9 cellular contexts compared by ENCODE assay signal in the genomic region with DNA sequence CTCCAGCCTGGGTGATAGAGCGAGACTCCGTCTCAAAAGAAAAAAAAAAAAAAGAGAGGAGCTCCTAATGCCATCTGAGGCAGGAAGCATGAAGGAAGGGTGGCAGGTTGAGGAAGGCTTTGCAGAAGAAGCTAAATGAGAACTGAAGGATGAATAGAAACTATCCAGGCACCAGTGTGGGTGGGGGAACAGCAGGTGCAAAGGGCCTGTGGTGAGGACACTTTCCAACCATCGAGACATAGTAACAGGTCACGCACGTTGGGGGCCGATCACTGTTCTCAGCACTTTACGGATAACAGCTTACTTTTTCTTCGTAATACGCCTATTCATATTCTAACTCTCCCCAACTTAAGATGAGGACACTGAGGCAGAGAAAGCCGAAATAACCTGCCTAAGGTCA. TPM values are rescaled to one million over a fixed set of nuclear protein-coding genes. Genes with fewer than 3 reads are reported as not detected.
"Had no signal": no experiment of that assay in that cellular context is flagged by ENCODE, and none has a peak within 500 bp of the region (broad histone marks: within the 10 kb centered on the region; RNA-seq: fewer than 3 reads in every experiment).

No MANE protein-coding gene starts in this region.

- H3K4me3 ChIP-seq: GM23248, HAP-1 had no signal

- H3K27ac ChIP-seq: GM23248, HL-60 had no signal

- H3K36me3 ChIP-seq: HAP-1 had no signal

- DNase-seq: GM23248, GOT3, H7, KG1 had no signal

- FAIRE-seq: HepG2 had no signal

- H3K27me3 Mint-ChIP-seq: IgD-negative memory B cell had no signal

- ATAC-seq: HCT116, HepG2 had no signal

- H3K9me3 Mint-ChIP-seq: IgD-negative memory B cell had no signal

- H3K4me1 ChIP-seq: HAP-1 had no signal

RNA-seq across cellular contexts. Expression of a gene that starts 58.4 kb away (rescaled TPM):
- polyA plus RNA-seq: GM23248, IgD-negative memory B cell had no signal
